Comparison of ENCODE assay signal across 10 cellular contexts in genomic region chr21:37658994-37659458, GRCh38.
DNase-seq lines count a peak whose midpoint lies in the region; ATAC-seq and TF ChIP-seq lines count a peak whose summit lies in the region.
"Had no signal": no experiment of that assay in that cellular context is flagged by ENCODE, and none has a peak within 500 bp of the region (broad histone marks: within the 10 kb centered on the region; RNA-seq: fewer than 3 reads in every experiment).

No MANE protein-coding gene starts in this region.

- no peak for ATAC-seq in T-cell (replicated peaks in 1 of 4)
- no peak for ATAC-seq in GM18867 (IDR thresholded peaks at IDR 0.05; ENCODE audit: unreplicated experiment)

- H3K4me1 Mint-ChIP-seq in nephron (peaks cover 24% of the 10 kb centered on the region), T-cell (no peaks in the 10 kb centered on the region)

- peaks cover 4% of the 10 kb centered on the region for H3K27me3 Mint-ChIP-seq in nephron (ENCODE audit: low read depth)
- peaks cover 7 to 27% of the 10 kb centered on the region in 2 donors for H3K27me3 Mint-ChIP-seq in T-cell

- no peak overlapping the region for H3K4me3 ChIP-seq in epithelial cell of proximal tubule (ENCODE audit: low read depth, low read length)

- H3K4me3 Mint-ChIP-seq in nephron (peak overlapping the region in 1 of 3 experiments; percentile 22), T-cell (no peak overlapping the region)

- CTCF ChIA-PET in T-cell (lab: Charles Lee): no interaction called here

- H3K27ac Mint-ChIP-seq in nephron (peak overlapping the region; percentile 80 to 93 (median 92)), T-cell (no peak overlapping the region)

- peak; percentile 62 for TF ChIP-seq CTCF in epithelial cell of proximal tubule (conservative IDR thresholded peaks at IDR 0.05; ENCODE audit: low read depth, low read length)
- TF ChIP-seq CTCF in nephron (IDR thresholded peaks at IDR 0.05; ENCODE audit: unreplicated experiment in 3 of 3): peak; percentile 31 to 40 (median 38)

- POLR2A ChIA-PET in T-cell (lab: Charles Lee): no interaction called here

- H3K36me3 Mint-ChIP-seq in nephron (ENCODE audit: low read depth) (no peaks in the 10 kb centered on the region), T-cell (no peaks in the 10 kb centered on the region)

- no peaks in the 10 kb centered on the region for H3K9me3 Mint-ChIP-seq in nephron
- H3K9me3 Mint-ChIP-seq in T-cell: no peaks in the 10 kb centered on the region

- peak; percentile 80 for DNase-seq in AG08396 (ENCODE audit: low spot score)
- peak; percentile 11 for DNase-seq in NCI-H69 (lab: John Stamatoyannopoulos, UW)
- DNase-seq in epithelial cell of proximal tubule (ENCODE audit: low read depth): peak; percentile 90
- DNase-seq in T-cell: no peak
- DNase-seq in ureter (ENCODE audit: low spot score): no peak
- DNase-seq in NCI-H2107 (lab: John Stamatoyannopoulos, UW): no peak
- DNase-seq: DND-41, small intestine had no signal

Comparison
In these comparisons a context has a peak if more than half of its experiments do, and no peak if none do; other contexts are left out.
1. DNase-seq: peak in AG08396 (single experiment), NCI-H69 (single experiment) and epithelial cell of proximal tubule (single experiment); none in T-cell (0 of 34), ureter (single experiment) and NCI-H2107 (single experiment).
2. H3K27ac Mint-ChIP-seq: peak in nephron (3 of 3); none in T-cell (0 of 2).